In genomic region chr12:26134540-26134939, GRCh38 we compare ENCODE assay signal across 22 cellular contexts. TPM values are rescaled to one million over a fixed set of nuclear protein-coding genes. Genes with fewer than 3 reads are reported as not detected.
DNase-seq lines count a peak whose midpoint lies in the region; ATAC-seq and TF ChIP-seq lines count a peak whose summit lies in the region.
"Had no signal": no experiment of that assay in that cellular context is flagged by ENCODE, and none has a peak within 500 bp of the region (broad histone marks: within the 10 kb centered on the region; RNA-seq: fewer than 3 reads in every experiment).

No MANE protein-coding gene starts in this region.

- TF ChIP-seq CTCF in mammary epithelial cell (conservative IDR thresholded peaks at IDR 0.05 in 1 of 2, IDR thresholded peaks at IDR 0.05 in 1 of 2; ENCODE audit: extremely low read depth in 1 of 2, insufficient read depth in 1 of 2, low read depth in 1 of 2, low read length in 2 of 2): no peak
- TF ChIP-seq CTCF in coronary artery (IDR thresholded peaks at IDR 0.05): no peak

- no peak overlapping the region for H3K9ac ChIP-seq in mammary epithelial cell (ENCODE audit: insufficient read depth, low read length)
- peak overlapping the region; percentile 17 for H3K9ac ChIP-seq in rectal smooth muscle tissue (ENCODE audit: low read length)

- peaks cover 55 to 65% (median 60%) of the 10 kb centered on the region in 3 donors for H3K4me1 Mint-ChIP-seq in IgD-negative memory B cell
- H3K4me1 Mint-ChIP-seq: activated CD4-positive, alpha-beta T cell treated with anti-CD3 and anti-CD28 coated beads, Interleukin-2, amount 10 ng/mL, durations not matched to agents 7 days and 5 days; activated naive CD8-positive, alpha-beta T cell treated with anti-CD3 and anti-CD28 coated beads, Interleukin-2, amount 50 U/mL, for 24 hours had no signal

- no peaks in the 10 kb centered on the region for H3K9me3 ChIP-seq in mammary epithelial cell (replicated peaks; ENCODE audit: insufficient read depth, low read length)
- H3K9me3 ChIP-seq: ovary, right atrium auricular region had no signal

- in situ Hi-C loops in mammary epithelial cell (cut with MboI; ENCODE audit: low sequenced_read_pairs in 2 of 2): no loop called here

- H3K27ac Mint-ChIP-seq in IgD-negative memory B cell: peak overlapping the region in 1 of 3 donors; percentile 92
- H3K27ac Mint-ChIP-seq: activated CD4-positive, alpha-beta T cell treated with anti-CD3 and anti-CD28 coated beads, Interleukin-2, amount 10 ng/mL, durations not matched to agents 7 days and 5 days; activated naive CD8-positive, alpha-beta T cell treated with anti-CD3 and anti-CD28 coated beads, Interleukin-2, amount 50 U/mL, for 24 hours; T-helper 2 cell treated with Interferon-gamma antibody and Interleukin-4, amounts not matched to agents 5 μg/mL and 100 μg/mL, for 36 hours had no signal

- H3K36me3 ChIP-seq in mammary epithelial cell (ENCODE audit: insufficient read depth, low read length) (no peaks in the 10 kb centered on the region), rectal smooth muscle tissue (ENCODE audit: control insufficient read depth, insufficient read depth, low read length) (no peaks in the 10 kb centered on the region)
- H3K36me3 ChIP-seq: ovary, right atrium auricular region, WERI-Rb-1 had no signal

- intact Hi-C loops in mammary epithelial cell (cut with micrococcal nuclease): no loop called here

- BruUV-seq in mammary epithelial cell (replicated peaks; lab: Mats Ljungman, UMichigan): no TSS peak

- H3K27me3 ChIP-seq in mammary epithelial cell (ENCODE audit: insufficient read depth, low read length) (no peaks in the 10 kb centered on the region), rectal smooth muscle tissue (ENCODE audit: control insufficient read depth, insufficient read depth, low read length) (no peaks in the 10 kb centered on the region)
- H3K27me3 ChIP-seq: ovary, right atrium auricular region had no signal

- no peaks in the 10 kb centered on the region for H3K9me3 Mint-ChIP-seq in IgD-negative memory B cell
- H3K9me3 Mint-ChIP-seq: activated CD4-positive, alpha-beta T cell treated with anti-CD3 and anti-CD28 coated beads, Interleukin-2, amount 10 ng/mL, durations not matched to agents 7 days and 5 days; activated naive CD8-positive, alpha-beta T cell treated with anti-CD3 and anti-CD28 coated beads, Interleukin-2, amount 50 U/mL, for 24 hours; T-helper 2 cell treated with Interferon-gamma antibody and Interleukin-4, amounts not matched to agents 5 μg/mL and 100 μg/mL, for 36 hours had no signal

- peak overlapping the region; percentile 57 for H2AFZ ChIP-seq in mammary epithelial cell (ENCODE audit: low read depth, low read length)

- H3K4me2 ChIP-seq in mammary epithelial cell (ENCODE audit: insufficient read depth, low read depth, low read length): no peak overlapping the region

- H3K36me3 Mint-ChIP-seq in IgD-negative memory B cell: peaks cover 6% of the 10 kb centered on the region

- DNase-seq in NCI-H1105 treated with DMSO at 0.1 percent for 48 hours (lab: John Stamatoyannopoulos, UW) (peak; percentile 62), mammary epithelial cell (no peak), coronary artery (ENCODE audit: low spot score) (no peak)
- no peak for DNase-seq in activated CD4-positive, alpha-beta T cell treated with anti-CD3 and anti-CD28 coated beads, Interleukin-2, amount 50 U/mL, for 4 hours
- DNase-seq: activated CD4-positive, alpha-beta T cell treated with anti-CD3 and anti-CD28 coated beads, Interleukin-2, amount 10 ng/mL, durations not matched to agents 7 days and 5 days; activated naive CD8-positive, alpha-beta T cell treated with anti-CD3 and anti-CD28 coated beads, Interleukin-2, amount 50 U/mL, for 24 hours; activated T-cell treated with anti-CD3 and anti-CD28 coated beads, Interleukin-2, amount 50 U/mL, for 48 hours; effector CD4-positive, alpha-beta T cell; EL; left ventricle myocardium superior; NCI-H345; SHP77; WERI-Rb-1 had no signal

- H4K20me1 ChIP-seq in mammary epithelial cell (ENCODE audit: insufficient read depth, low read length): no peaks in the 10 kb centered on the region

- peak overlapping the region in 3 of 4 donors; percentile 3 to 63 (median 58) for H3K4me3 Mint-ChIP-seq in IgD-negative memory B cell
- H3K4me3 Mint-ChIP-seq: activated CD4-positive, alpha-beta T cell treated with anti-CD3 and anti-CD28 coated beads, Interleukin-2, amount 10 ng/mL, durations not matched to agents 7 days and 5 days; activated naive CD8-positive, alpha-beta T cell treated with anti-CD3 and anti-CD28 coated beads, Interleukin-2, amount 50 U/mL, for 24 hours; T-helper 2 cell treated with Interferon-gamma antibody and Interleukin-4, amounts not matched to agents 5 μg/mL and 100 μg/mL, for 36 hours had no signal

- no peaks in the 10 kb centered on the region for H3K79me2 ChIP-seq in mammary epithelial cell (ENCODE audit: insufficient read depth, low read length)

- H3K27me3 Mint-ChIP-seq in IgD-negative memory B cell: no peaks in the 10 kb centered on the region

- H3K4me3 ChIP-seq in mammary epithelial cell (replicated peaks in 1 of 3; ENCODE audit: insufficient read depth in 1 of 3, low read depth in 2 of 3, low read length in 3 of 3) (no peak overlapping the region), rectal smooth muscle tissue (ENCODE audit: low read length) (no peak overlapping the region), coronary artery (no peak overlapping the region)
- H3K4me3 ChIP-seq: GM12878, ovary, right atrium auricular region had no signal

- no peak overlapping the region for H3K27ac ChIP-seq in mammary epithelial cell (ENCODE audit: insufficient read depth, low read depth, low read length)
- no peak overlapping the region for H3K27ac ChIP-seq in rectal smooth muscle tissue (ENCODE audit: low read depth, low read length)
- H3K27ac ChIP-seq in coronary artery: no peak overlapping the region
- H3K27ac ChIP-seq: ovary, right atrium auricular region, WERI-Rb-1 had no signal

- H3K4me1 ChIP-seq in mammary epithelial cell (ENCODE audit: insufficient read depth, low read length) (peaks cover 14% of the 10 kb centered on the region), rectal smooth muscle tissue (ENCODE audit: control insufficient read depth, insufficient read depth, low read length) (peaks cover 3% of the 10 kb centered on the region)
- H3K4me1 ChIP-seq: right atrium auricular region had no signal

- dilution Hi-C loops in mammary epithelial cell (cut with HindIII; ENCODE audit: low sequenced_read_pairs): no loop called here

- no peak for ATAC-seq in GM18519 (IDR thresholded peaks at IDR 0.05; ENCODE audit: low FRiP score, unreplicated experiment)
- ATAC-seq: activated naive CD8-positive, alpha-beta T cell treated with anti-CD3 and anti-CD28 coated beads, Interleukin-2, amount 50 U/mL, for 24 hours; GM12878; HCT116 had no signal

- CTCF ChIA-PET in mammary epithelial cell (lab: Charles Lee; ENCODE audit: low non-redundant PET): interaction anchor here (0.7 kb wide), 1 partner anchor 37 kb away, joined by 3 read pairs; no protein-coding TSS in a partner anchor

RNA-seq across cellular contexts. Expression of gene BHLHE41, which starts 9.7 kb away (rescaled TPM):
- 19.0 TPM for polyA plus RNA-seq in IgD-negative memory B cell
- 10 to 100 TPM; 18.1 to 19.2 TPM for total RNA-seq in mammary epithelial cell
- 24.6 TPM for polyA plus RNA-seq in mammary epithelial cell
- polyA minus RNA-seq in mammary epithelial cell: 117 TPM
- total RNA-seq: activated CD4-positive, alpha-beta T cell treated with anti-CD3 and anti-CD28 coated beads, Interleukin-2, amount 10 ng/mL, durations not matched to agents 7 days and 5 days had no signal
- polyA plus RNA-seq: neural cell had no signal
